In the genomic region with DNA sequence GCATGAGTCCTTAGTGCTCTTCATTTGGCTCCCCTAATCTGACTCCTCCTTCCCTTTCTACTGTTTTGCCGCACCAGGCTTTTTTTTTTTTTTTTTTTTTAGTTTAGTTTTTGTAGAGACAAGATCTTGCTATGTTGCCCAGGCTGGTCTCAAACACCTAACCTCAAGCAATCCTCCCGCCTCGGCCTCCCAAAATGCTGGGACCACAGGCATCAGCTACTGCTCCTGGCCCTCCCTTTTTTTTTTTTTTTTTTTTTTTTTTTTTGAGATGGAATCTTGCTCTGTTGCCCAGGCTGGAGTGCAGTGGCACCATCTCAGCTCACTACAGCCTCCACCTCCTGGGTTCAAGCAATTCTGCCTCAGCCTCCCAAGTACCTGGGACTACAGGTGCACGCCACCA, we compare ENCODE assay signal across 9 cellular contexts. TPM values are rescaled to one million over a fixed set of nuclear protein-coding genes. Genes with fewer than 3 reads are reported as not detected.
A peak's percentile ranks its signal among the peaks of the same experiment; 100 is the strongest.
DNase-seq lines count a peak whose midpoint lies in the region; ATAC-seq and TF ChIP-seq lines count a peak whose summit lies in the region.
"Not testable (repeated sequence)": the region's sequence is repeated elsewhere in the genome, so short reads cannot be mapped to it uniquely, and the experiment has no call there.
"Had no signal": no experiment of that assay in that cellular context is flagged by ENCODE, and none has a peak within 500 bp of the region (broad histone marks: within the 10 kb centered on the region; RNA-seq: fewer than 3 reads in every experiment).

No MANE protein-coding gene starts in this region.

- H3K36me3 ChIP-seq in SK-N-MC (ENCODE audit: insufficient read depth, low read length) (peaks cover 25% of the 10 kb centered on the region), thymus (ENCODE audit: control insufficient read depth, insufficient read depth) (peaks cover 24% of the 10 kb centered on the region)

- H3K9me3 Mint-ChIP-seq in CD4-positive, alpha-beta T cell; activated CD8-positive, alpha-beta T cell treated with anti-CD3 and anti-CD28 coated beads for 36 hours; activated T-helper 2 cell treated with anti-CD3 and anti-CD28 coated beads, Interferon-gamma antibody, Interleukin-2, Interleukin-4, amounts not matched to agents 10 μg/mL and 5 μg/mL and 100 μg/mL, durations not matched to agents 14 hours and 24 hours and 36 hours; central memory CD8-positive, alpha-beta T cell; naive B cell; neural crest cell: not testable (repeated sequence)

- peak overlapping the region; percentile 90 for H3K4me3 Mint-ChIP-seq in CD4-positive, alpha-beta T cell
- peak overlapping the region; percentile 35 for H3K4me3 Mint-ChIP-seq in activated CD8-positive, alpha-beta T cell treated with anti-CD3 and anti-CD28 coated beads for 36 hours
- H3K4me3 Mint-ChIP-seq in activated T-helper 2 cell treated with anti-CD3 and anti-CD28 coated beads, Interferon-gamma antibody, Interleukin-2, Interleukin-4, amounts not matched to agents 10 μg/mL and 5 μg/mL and 100 μg/mL, durations not matched to agents 14 hours and 24 hours and 36 hours (ENCODE audit: low read depth) = peak overlapping the region; percentile 40
- H3K4me3 Mint-ChIP-seq in central memory CD8-positive, alpha-beta T cell = peak overlapping the region; percentile 87
- H3K4me3 Mint-ChIP-seq in naive B cell (peak overlapping the region; percentile 20 to 94 (median 83)), neural crest cell (peak overlapping the region; percentile 74)

- H3K27me3 Mint-ChIP-seq in CD4-positive, alpha-beta T cell; activated CD8-positive, alpha-beta T cell treated with anti-CD3 and anti-CD28 coated beads for 36 hours; activated T-helper 2 cell treated with anti-CD3 and anti-CD28 coated beads, Interferon-gamma antibody, Interleukin-2, Interleukin-4, amounts not matched to agents 10 μg/mL and 5 μg/mL and 100 μg/mL, durations not matched to agents 14 hours and 24 hours and 36 hours (ENCODE audit: low read depth); central memory CD8-positive, alpha-beta T cell; naive B cell; neural crest cell (ENCODE audit: low read depth): not testable (repeated sequence)

- 91% methylated on average over 4 of the region's 4 CpGs for WGBS in thymus

- peak overlapping the region; percentile 93 for H3K27ac ChIP-seq in CD4-positive, alpha-beta T cell (ENCODE audit: low read depth, low read length)
- not testable (repeated sequence) for H3K27ac ChIP-seq in SK-N-MC; thymus (ENCODE audit: low read depth)

- not testable (repeated sequence) for DNase-seq in CD4-positive, alpha-beta T cell; SK-N-MC (ENCODE audit: low read depth, low spot score); activated CD8-positive, alpha-beta T cell treated with anti-CD3 and anti-CD28 coated beads for 36 hours; activated T-helper 2 cell treated with anti-CD3 and anti-CD28 coated beads, Interferon-gamma antibody, Interleukin-2, Interleukin-4, amounts not matched to agents 10 μg/mL and 5 μg/mL and 100 μg/mL, durations not matched to agents 14 hours and 24 hours and 36 hours (ENCODE audit: low spot score); central memory CD8-positive, alpha-beta T cell (ENCODE audit: low spot score in 2 of 2); naive B cell; neural crest cell (ENCODE audit: low read depth, low spot score)

- not testable (repeated sequence) for TF ChIP-seq CTCF in CD4-positive, alpha-beta T cell (IDR thresholded peaks at IDR 0.05); activated CD8-positive, alpha-beta T cell treated with anti-CD3 and anti-CD28 coated beads for 36 hours (IDR thresholded peaks at IDR 0.05); neural crest cell (conservative IDR thresholded peaks at IDR 0.05)

- intact Hi-C loops in CD4-positive, alpha-beta T cell (cut with DNase I, micrococcal nuclease) = not testable (repeated sequence)
- intact Hi-C loops in activated CD8-positive, alpha-beta T cell treated with anti-CD3 and anti-CD28 coated beads for 36 hours (cut with micrococcal nuclease) = loop anchor here (10.0 kb wide), 1 partner anchor 213 kb away; the partner anchor contains the start of genes ILK and RRP8
- intact Hi-C loops in activated T-helper 2 cell treated with anti-CD3 and anti-CD28 coated beads, Interferon-gamma antibody, Interleukin-2, Interleukin-4, amounts not matched to agents 10 μg/mL and 5 μg/mL and 100 μg/mL, durations not matched to agents 14 hours and 24 hours and 36 hours (cut with micrococcal nuclease) = loop anchor here (5.0 kb wide), 1 partner anchor 45 kb away; no protein-coding TSS in a partner anchor

- peaks cover 86% of the 10 kb centered on the region for H3K4me1 Mint-ChIP-seq in CD4-positive, alpha-beta T cell (ENCODE audit: low read depth)
- peaks cover 40% of the 10 kb centered on the region for H3K4me1 Mint-ChIP-seq in activated CD8-positive, alpha-beta T cell treated with anti-CD3 and anti-CD28 coated beads for 36 hours (ENCODE audit: low read depth)
- H3K4me1 Mint-ChIP-seq in activated T-helper 2 cell treated with anti-CD3 and anti-CD28 coated beads, Interferon-gamma antibody, Interleukin-2, Interleukin-4, amounts not matched to agents 10 μg/mL and 5 μg/mL and 100 μg/mL, durations not matched to agents 14 hours and 24 hours and 36 hours (ENCODE audit: low read depth) = peaks cover 26% of the 10 kb centered on the region
- peaks cover 51% of the 10 kb centered on the region for H3K4me1 Mint-ChIP-seq in central memory CD8-positive, alpha-beta T cell
- peaks cover 35 to 49% (median 44%) of the 10 kb centered on the region in 3 donors for H3K4me1 Mint-ChIP-seq in naive B cell
- H3K4me1 Mint-ChIP-seq in neural crest cell = peaks cover 23% of the 10 kb centered on the region

- not testable (repeated sequence) for H3K27me3 ChIP-seq in CD4-positive, alpha-beta T cell (ENCODE audit: control insufficient read depth, insufficient read depth, low read length); thymus (ENCODE audit: control insufficient read depth, insufficient read depth)

- peak overlapping the region; percentile 93 for H3K27ac Mint-ChIP-seq in CD4-positive, alpha-beta T cell
- H3K27ac Mint-ChIP-seq in activated CD8-positive, alpha-beta T cell treated with anti-CD3 and anti-CD28 coated beads for 36 hours; activated T-helper 2 cell treated with anti-CD3 and anti-CD28 coated beads, Interferon-gamma antibody, Interleukin-2, Interleukin-4, amounts not matched to agents 10 μg/mL and 5 μg/mL and 100 μg/mL, durations not matched to agents 14 hours and 24 hours and 36 hours; neural crest cell (ENCODE audit: unreplicated experiment): not testable (repeated sequence)
- peak overlapping the region; percentile 77 for H3K27ac Mint-ChIP-seq in central memory CD8-positive, alpha-beta T cell (ENCODE audit: low read depth)
- H3K27ac Mint-ChIP-seq in naive B cell = peak overlapping the region in 5 of 6 donors; percentile 33 to 99 (median 77)

- peaks cover 71% of the 10 kb centered on the region for H3K36me3 Mint-ChIP-seq in CD4-positive, alpha-beta T cell (ENCODE audit: low read depth)
- not testable (repeated sequence) for H3K36me3 Mint-ChIP-seq in activated CD8-positive, alpha-beta T cell treated with anti-CD3 and anti-CD28 coated beads for 36 hours (ENCODE audit: low read depth); neural crest cell (ENCODE audit: low read depth)
- peaks cover 31% of the 10 kb centered on the region for H3K36me3 Mint-ChIP-seq in activated T-helper 2 cell treated with anti-CD3 and anti-CD28 coated beads, Interferon-gamma antibody, Interleukin-2, Interleukin-4, amounts not matched to agents 10 μg/mL and 5 μg/mL and 100 μg/mL, durations not matched to agents 14 hours and 24 hours and 36 hours (ENCODE audit: low read depth)
- peaks cover 18% of the 10 kb centered on the region for H3K36me3 Mint-ChIP-seq in central memory CD8-positive, alpha-beta T cell (ENCODE audit: insufficient read depth)
- H3K36me3 Mint-ChIP-seq in naive B cell = peaks cover 0 to 10% of the 10 kb centered on the region in 2 donors

- CTCF ChIA-PET in CD4-positive, alpha-beta T cell (lab: Charles Lee) = interaction anchor here (2.0 kb wide), 1 partner anchor 13 kb away, joined by 6 read pairs; no protein-coding TSS in a partner anchor
- CTCF ChIA-PET in activated CD8-positive, alpha-beta T cell treated with anti-CD3 and anti-CD28 coated beads for 36 hours (lab: Charles Lee) = interaction anchor here (1.8 to 2.7 kb wide), 2 partner anchors 10 to 13 kb away, joined by 7 to 9 read pairs; no protein-coding TSS in a partner anchor

- H3K9me3 ChIP-seq in CD4-positive, alpha-beta T cell (ENCODE audit: control insufficient read depth, low read length); SK-N-MC (ENCODE audit: low read depth, low read length); thymus (ENCODE audit: control insufficient read depth): not testable (repeated sequence)

- ATAC-seq in CD4-positive, alpha-beta T cell (ENCODE audit: poor library complexity); activated CD8-positive, alpha-beta T cell treated with anti-CD3 and anti-CD28 coated beads for 36 hours; central memory CD8-positive, alpha-beta T cell (replicated peaks; ENCODE audit: extremely low read depth, poor library complexity, severe bottlenecking); naive B cell (ENCODE audit: low read depth in 2 of 2): not testable (repeated sequence)

- POLR2A ChIA-PET in CD4-positive, alpha-beta T cell (lab: Charles Lee) = interaction anchor here (2.9 to 8.4 kb wide), 4 partner anchors 11 to 25 kb away, joined by 31 to 253 read pairs (median 68); partner anchors contain the start of gene APBB1
- POLR2A ChIA-PET in activated CD8-positive, alpha-beta T cell treated with anti-CD3 and anti-CD28 coated beads for 36 hours (lab: Charles Lee) = interaction anchor here (1.1 to 2.6 kb wide), 3 partner anchors 10 to 21 kb away, joined by 3 to 17 read pairs (median 3); no protein-coding TSS in a partner anchor

- H3K4me3 ChIP-seq in SK-N-MC (peak overlapping the region; percentile 47), thymus (ENCODE audit: low read length) (peak overlapping the region; percentile 24)

- H3K4me1 ChIP-seq in thymus (ENCODE audit: control insufficient read depth, insufficient read depth, low read length) = peaks cover 23% of the 10 kb centered on the region

- not testable (repeated sequence) for H3K9ac ChIP-seq in SK-N-MC (ENCODE audit: insufficient read length)

RNA-seq across cellular contexts. Expression of gene SMPD1, which starts 2.0 kb away (rescaled TPM):
- 10 to 100 TPM; 70.9 to 75.0 TPM for total RNA-seq in CD4-positive, alpha-beta T cell
- 10 to 100 TPM; 10.6 to 11.2 TPM for total RNA-seq in activated CD8-positive, alpha-beta T cell treated with anti-CD3 and anti-CD28 coated beads for 36 hours
- total RNA-seq in activated T-helper 2 cell treated with anti-CD3 and anti-CD28 coated beads, Interferon-gamma antibody, Interleukin-2, Interleukin-4, amounts not matched to agents 10 μg/mL and 5 μg/mL and 100 μg/mL, durations not matched to agents 14 hours and 24 hours and 36 hours = 15.4 and 16.0 TPM in 2 replicates
- polyA plus RNA-seq in naive B cell (ENCODE audit: low read depth in 6 of 6) (10 to 100 TPM in 3 of 6 donors, 1 to 10 TPM in 3; 6.9 to 14.2 (median 9.9) TPM), thymus (68.8 TPM)
- 14.6 and 17.7 TPM in 2 replicates for total RNA-seq in neural crest cell

RNA-seq across cellular contexts. Expression of gene APBB1, which starts 26.6 kb away (rescaled TPM):
- total RNA-seq in CD4-positive, alpha-beta T cell = 100 to 1,000 TPM; 182 to 184 TPM
- 10 to 100 TPM; 28.1 to 31.1 TPM for total RNA-seq in activated CD8-positive, alpha-beta T cell treated with anti-CD3 and anti-CD28 coated beads for 36 hours
- total RNA-seq in activated T-helper 2 cell treated with anti-CD3 and anti-CD28 coated beads, Interferon-gamma antibody, Interleukin-2, Interleukin-4, amounts not matched to agents 10 μg/mL and 5 μg/mL and 100 μg/mL, durations not matched to agents 14 hours and 24 hours and 36 hours = 31.0 and 33.0 TPM in 2 replicates
- polyA plus RNA-seq in naive B cell (ENCODE audit: low read depth in 6 of 6) (10 to 100 TPM in 5 of 6 donors, 1 to 10 TPM in 1; 9.4 to 40.0 (median 28.0) TPM), thymus (70.6 TPM)
- total RNA-seq in neural crest cell = 86.9 and 90.0 TPM in 2 replicates

RNA-seq across cellular contexts. Expression of gene HPX, which starts 48.5 kb away (rescaled TPM):
- under 1 TPM; 0.52 to 0.87 TPM for total RNA-seq in CD4-positive, alpha-beta T cell
- not detected for total RNA-seq in activated CD8-positive, alpha-beta T cell treated with anti-CD3 and anti-CD28 coated beads for 36 hours
- 0.46 and 0.50 TPM in 2 replicates for total RNA-seq in activated T-helper 2 cell treated with anti-CD3 and anti-CD28 coated beads, Interferon-gamma antibody, Interleukin-2, Interleukin-4, amounts not matched to agents 10 μg/mL and 5 μg/mL and 100 μg/mL, durations not matched to agents 14 hours and 24 hours and 36 hours
- polyA plus RNA-seq in naive B cell (ENCODE audit: low read depth in 6 of 6) (under 1 TPM in 2 of 6 donors, not detected in 4; 0.19 to 0.95 TPM), thymus (1.9 TPM)
- total RNA-seq in neural crest cell = 4.3 and 6.0 TPM in 2 replicates
- total RNA-seq: M059J had no signal

Comparison
In these comparisons a context has a peak if more than half of its experiments do, and no peak if none do; other contexts are left out.
1. H3K4me3 Mint-ChIP-seq: peak in every context shown above with its lines; median percentile 90 in CD4-positive, alpha-beta T cell; 87 in central memory CD8-positive, alpha-beta T cell; 83 in naive B cell; 74 in neural crest cell; 40 in activated T-helper 2 cell treated with anti-CD3 and anti-CD28 coated beads, Interferon-gamma antibody, Interleukin-2, Interleukin-4, amounts not matched to agents 10 μg/mL and 5 μg/mL and 100 μg/mL, durations not matched to agents 14 hours and 24 hours and 36 hours; 35 in activated CD8-positive, alpha-beta T cell treated with anti-CD3 and anti-CD28 coated beads for 36 hours.